7 cellular contexts compared by ENCODE assay signal in the genomic region with DNA sequence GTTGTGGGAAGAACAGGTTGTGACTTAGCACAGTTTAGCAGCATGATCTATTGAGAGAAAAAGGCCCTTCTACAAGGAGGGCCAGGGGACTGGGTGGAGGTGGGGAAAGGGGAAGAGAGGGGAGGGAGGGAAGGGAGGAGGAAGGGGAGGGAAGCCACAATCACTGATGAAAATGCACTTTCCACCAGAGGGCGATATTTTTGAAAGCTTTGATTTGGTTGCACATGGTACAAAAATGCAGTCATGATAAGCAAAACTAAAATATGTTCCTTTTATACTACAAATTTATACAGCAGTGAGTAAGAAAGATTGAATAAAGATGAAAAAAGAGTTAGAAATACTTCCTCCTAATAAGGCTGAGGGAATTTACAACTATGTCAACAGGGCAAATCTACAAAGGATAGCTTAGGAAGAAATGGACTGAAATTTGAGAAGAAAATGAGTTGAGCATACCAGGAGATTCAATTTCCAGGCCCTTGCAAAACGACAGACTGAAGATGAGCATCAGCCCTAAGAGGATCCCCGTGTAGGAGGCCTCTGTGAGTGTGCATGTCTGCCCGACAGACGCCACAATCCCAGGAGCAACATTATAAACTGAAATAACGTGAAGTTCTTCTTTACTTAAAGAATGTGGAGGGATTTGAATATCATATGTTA. TPM values are rescaled to one million over a fixed set of nuclear protein-coding genes. Genes with fewer than 3 reads are reported as not detected.
DNase-seq lines count a peak whose midpoint lies in the region; ATAC-seq and TF ChIP-seq lines count a peak whose summit lies in the region.

No MANE protein-coding gene starts in this region.

- H3K27me3 Mint-ChIP-seq in activated CD4-positive, alpha-beta T cell treated with anti-CD3 and anti-CD28 coated beads, Interleukin-2, amount 10 ng/mL, durations not matched to agents 7 days and 5 days, result no peaks in the 10 kb centered on the region
- peaks cover 0 to 2% (median 2%) of the 10 kb centered on the region in 3 donors for H3K27me3 Mint-ChIP-seq in immature natural killer cell (ENCODE audit: low read depth in 3 of 3)

- no peaks in the 10 kb centered on the region for H3K9me2 ChIP-seq in DOHH2 (replicated peaks; ENCODE audit: control insufficient read depth, low read length)

- POLR2A ChIA-PET in activated CD4-positive, alpha-beta T cell treated with anti-CD3 and anti-CD28 coated beads, Interleukin-2, amount 10 ng/mL, durations not matched to agents 7 days and 5 days (lab: Charles Lee), result no interaction called here

- peak; percentile 71 for TF ChIP-seq CTCF in DOHH2 (IDR thresholded peaks at IDR 0.05; ENCODE audit: low read depth, low read length, poor library complexity, severe bottlenecking)
- TF ChIP-seq CTCF in testis (IDR thresholded peaks at IDR 0.05), result peak in 1 of 3 experiments; percentile 53

- ATAC-seq in GM19438 (IDR thresholded peaks at IDR 0.05; ENCODE audit: low read depth, unreplicated experiment), result peak; percentile 54
- ATAC-seq in HG03342 (IDR thresholded peaks at IDR 0.05; ENCODE audit: unreplicated experiment), result no peak

- H3K4me3 Mint-ChIP-seq in activated CD4-positive, alpha-beta T cell treated with anti-CD3 and anti-CD28 coated beads, Interleukin-2, amount 10 ng/mL, durations not matched to agents 7 days and 5 days, result no peak overlapping the region
- H3K4me3 Mint-ChIP-seq in immature natural killer cell, result no peak overlapping the region

- CTCF ChIA-PET in activated CD4-positive, alpha-beta T cell treated with anti-CD3 and anti-CD28 coated beads, Interleukin-2, amount 10 ng/mL, durations not matched to agents 7 days and 5 days (lab: Charles Lee), result interaction anchor here (1.1 to 1.6 kb wide), 3 partner anchors 11 to 411 kb away, joined by 3 to 6 read pairs (median 3); no protein-coding TSS in a partner anchor

- intact Hi-C loops in testis (cut with DNase I; ENCODE audit: low total_unique reads), result no loop called here

- no peaks in the 10 kb centered on the region for H3K9me3 ChIP-seq in DOHH2 (ENCODE audit: control insufficient read depth, insufficient read depth, low read length)
- H3K9me3 ChIP-seq in testis, result no peaks in the 10 kb centered on the region

- H3K79me2 ChIP-seq in DOHH2 (ENCODE audit: control insufficient read depth, low read length), result no peaks in the 10 kb centered on the region

- H3K4me2 ChIP-seq in DOHH2 (ENCODE audit: low read length), result no peak overlapping the region

- no peak overlapping the region for H3K4me3 ChIP-seq in DOHH2 (ENCODE audit: low read length)
- no peak overlapping the region for H3K4me3 ChIP-seq in testis

- WGBS in testis, 2 donors, result 72 to 75% methylated on average over 6 of the region's 6 CpGs

- H3K36me3 ChIP-seq in DOHH2 (ENCODE audit: control insufficient read depth, low read length) (no peaks in the 10 kb centered on the region; the same call in 1 of the 2 replicates), testis (ENCODE audit: low read depth, missing control alignments) (no peaks in the 10 kb centered on the region)

- no peak for TF ChIP-seq POLR2A in testis (IDR thresholded peaks at IDR 0.05)

- H3K4me1 Mint-ChIP-seq in activated CD4-positive, alpha-beta T cell treated with anti-CD3 and anti-CD28 coated beads, Interleukin-2, amount 10 ng/mL, durations not matched to agents 7 days and 5 days, result peaks cover 4% of the 10 kb centered on the region
- H3K4me1 Mint-ChIP-seq in immature natural killer cell, result peaks cover 22 to 37% of the 10 kb centered on the region in 2 donors

- H3K36me3 Mint-ChIP-seq in activated CD4-positive, alpha-beta T cell treated with anti-CD3 and anti-CD28 coated beads, Interleukin-2, amount 10 ng/mL, durations not matched to agents 7 days and 5 days (ENCODE audit: low read depth), result peaks cover 13% of the 10 kb centered on the region
- H3K36me3 Mint-ChIP-seq in immature natural killer cell, result peaks cover 27 to 54% (median 53%) of the 10 kb centered on the region in 3 donors

- H3F3A ChIP-seq in DOHH2 (ENCODE audit: control insufficient read depth, insufficient read depth), result no peaks in the 10 kb centered on the region

- no peaks in the 10 kb centered on the region for H3K4me1 ChIP-seq in DOHH2 (ENCODE audit: control insufficient read depth, low read length)
- H3K4me1 ChIP-seq in testis, result no peaks in the 10 kb centered on the region

- H3K27ac ChIP-seq in DOHH2 (ENCODE audit: low read depth, low read length), result no peak overlapping the region
- H3K27ac ChIP-seq in testis, result no peak overlapping the region

- H3K27ac Mint-ChIP-seq in activated CD4-positive, alpha-beta T cell treated with anti-CD3 and anti-CD28 coated beads, Interleukin-2, amount 10 ng/mL, durations not matched to agents 7 days and 5 days, result no peak overlapping the region
- peak overlapping the region in 3 of 6 donors; percentile 1 to 38 (median 4) for H3K27ac Mint-ChIP-seq in immature natural killer cell

- H3K9me3 Mint-ChIP-seq in activated CD4-positive, alpha-beta T cell treated with anti-CD3 and anti-CD28 coated beads, Interleukin-2, amount 10 ng/mL, durations not matched to agents 7 days and 5 days, result no peaks in the 10 kb centered on the region
- peaks cover 0 to 2% (median 0%) of the 10 kb centered on the region in 6 donors for H3K9me3 Mint-ChIP-seq in immature natural killer cell

- peak; percentile 87 for DNase-seq in NCI-H1694 (lab: John Stamatoyannopoulos, UW)
- peak; percentile 63 for DNase-seq in activated CD4-positive, alpha-beta T cell treated with anti-CD3 and anti-CD28 coated beads, Interleukin-2, amount 10 ng/mL, durations not matched to agents 7 days and 5 days
- DNase-seq in immature natural killer cell, result peak; percentile 32 to 51 (median 46)
- peak; percentile 21 for DNase-seq in testis

- no peaks in the 10 kb centered on the region for H4K20me1 ChIP-seq in DOHH2 (ENCODE audit: control insufficient read depth, insufficient read depth, low read depth, low read length)

- H3K27me3 ChIP-seq in DOHH2 (ENCODE audit: control insufficient read depth, low read length) (no peaks in the 10 kb centered on the region), testis (no peaks in the 10 kb centered on the region)

RNA-seq across cellular contexts. Expression of gene SH3YL1, which starts 17.2 kb away (rescaled TPM):
- total RNA-seq in activated CD4-positive, alpha-beta T cell treated with anti-CD3 and anti-CD28 coated beads, Interleukin-2, amount 10 ng/mL, durations not matched to agents 7 days and 5 days, result 10 to 100 TPM; 19.6 to 21.0 TPM
- polyA plus RNA-seq in immature natural killer cell (10 to 100 TPM; 20.8 to 29.5 (median 23.0) TPM), testis (ENCODE audit: insufficient read depth, low read depth, low replicate concordance) (55.0 TPM)
- total RNA-seq in testis, result 10 to 100 TPM; 73.7 to 92.3 TPM

RNA-seq across cellular contexts. Expression of gene ACP1, which starts 18.1 kb away (rescaled TPM):
- total RNA-seq in activated CD4-positive, alpha-beta T cell treated with anti-CD3 and anti-CD28 coated beads, Interleukin-2, amount 10 ng/mL, durations not matched to agents 7 days and 5 days, result 10 to 100 TPM; 85.3 to 90.8 TPM
- polyA plus RNA-seq in immature natural killer cell, result 100 to 1,000 TPM; 191 to 339 (median 197) TPM
- total RNA-seq in testis, result 100 to 1,000 TPM; 117 to 135 TPM
- polyA plus RNA-seq in testis (ENCODE audit: insufficient read depth, low read depth, low replicate concordance), result 136 TPM

RNA-seq across cellular contexts. Expression of gene ALKAL2, which starts 41.3 kb away (rescaled TPM):
- not detected for total RNA-seq in activated CD4-positive, alpha-beta T cell treated with anti-CD3 and anti-CD28 coated beads, Interleukin-2, amount 10 ng/mL, durations not matched to agents 7 days and 5 days
- polyA plus RNA-seq in immature natural killer cell, result 1 to 10 TPM; 4.1 to 7.5 (median 6.6) TPM
- total RNA-seq in testis, result 10 to 100 TPM; 29.6 to 46.9 TPM
- 69.4 TPM for polyA plus RNA-seq in testis (ENCODE audit: insufficient read depth, low read depth, low replicate concordance)

Comparison
In these comparisons a context has a peak if more than half of its experiments do, and no peak if none do; other contexts are left out.
1. DNase-seq: peak in every context shown above with its lines; median percentile 87 in NCI-H1694; 63 in activated CD4-positive, alpha-beta T cell treated with anti-CD3 and anti-CD28 coated beads, Interleukin-2, amount 10 ng/mL, durations not matched to agents 7 days and 5 days; 46 in immature natural killer cell; 21 in testis.
2. RNA of gene ALKAL2, which starts 41.3 kb away (total RNA-seq): 29.6 to 46.9 TPM in testis; not detected in activated CD4-positive, alpha-beta T cell treated with anti-CD3 and anti-CD28 coated beads, Interleukin-2, amount 10 ng/mL, durations not matched to agents 7 days and 5 days; every median in the first group is over 10 times any median in the second.